In the genomic region with DNA sequence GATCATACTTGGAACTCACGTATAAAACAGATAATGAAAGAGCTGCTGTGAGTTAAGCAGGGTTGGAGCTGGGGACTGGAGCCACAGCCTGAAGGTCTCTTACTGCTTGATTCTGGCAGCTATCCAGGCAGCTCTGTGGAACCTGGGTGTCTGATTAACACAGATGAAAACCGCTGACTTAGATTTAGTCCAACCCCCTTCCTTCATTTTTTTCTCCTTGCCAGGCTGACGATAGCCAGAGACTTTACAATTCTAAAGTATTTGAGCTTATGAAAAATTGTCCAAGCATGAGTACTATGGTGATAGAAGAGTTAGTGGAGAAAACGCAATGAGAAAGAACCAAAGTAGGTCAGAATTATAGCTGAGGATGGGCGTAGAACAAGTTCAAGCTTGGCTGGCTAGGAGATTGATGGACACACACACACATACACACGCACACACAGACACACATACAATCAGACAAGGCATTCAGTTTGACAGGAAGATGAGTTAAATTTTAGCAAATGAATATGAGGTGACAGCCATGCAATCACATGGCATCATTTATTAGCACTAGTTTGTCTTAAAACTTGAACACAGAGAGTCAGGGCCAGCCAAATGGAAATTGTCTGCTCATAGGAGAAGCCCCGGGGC, we compare ENCODE assay signal across 9 cellular contexts. TPM values are rescaled to one million over a fixed set of nuclear protein-coding genes. Genes with fewer than 3 reads are reported as not detected.
DNase-seq lines count a peak whose midpoint lies in the region; ATAC-seq and TF ChIP-seq lines count a peak whose summit lies in the region.
"Had no signal": no experiment of that assay in that cellular context is flagged by ENCODE, and none has a peak within 500 bp of the region (broad histone marks: within the 10 kb centered on the region; RNA-seq: fewer than 3 reads in every experiment).

No MANE protein-coding gene starts in this region.

- H3K9me2 ChIP-seq in Karpas-422 (replicated peaks; ENCODE audit: insufficient read depth, low read length): no peaks in the 10 kb centered on the region

- no peak overlapping the region for H3K9ac ChIP-seq in Karpas-422 (ENCODE audit: low read length)

- H3K4me1 ChIP-seq in Karpas-422 (ENCODE audit: low read length) (peaks cover 12% of the 10 kb centered on the region), SJCRH30 (peaks cover 13% of the 10 kb centered on the region), foreskin keratinocyte (peaks cover 10% of the 10 kb centered on the region)

- no peaks in the 10 kb centered on the region for H3K9me3 ChIP-seq in Karpas-422 (ENCODE audit: low read length)
- no peaks in the 10 kb centered on the region for H3K9me3 ChIP-seq in SJCRH30 (replicated peaks)

- H3K4me2 ChIP-seq in Karpas-422 (ENCODE audit: low read depth, low read length, poor library complexity, severe bottlenecking): peak overlapping the region; percentile 3

- H3K79me2 ChIP-seq in Karpas-422 (ENCODE audit: low read length): no peaks in the 10 kb centered on the region

- H2AFZ ChIP-seq in Karpas-422 (ENCODE audit: low read length): peak overlapping the region; percentile 16; the same call in 1 of the 2 replicates

- peak; percentile 81 for ATAC-seq in foreskin keratinocyte
- ATAC-seq: Panc1 had no signal

- DNase-seq in Karpas-422 (peak; percentile 51), SJCRH30 (peak; percentile 93 to 98), foreskin keratinocyte (peak; percentile 72 to 89), skeletal muscle cell (ENCODE audit: low read depth) (peak; percentile 56), NOMO-1 (lab: John Stamatoyannopoulos, UW; ENCODE audit: unreplicated experiment in 2 of 2) (no peak), HuH-7 (ENCODE audit: low spot score) (no peak), A172 (ENCODE audit: low spot score) (no peak)
- DNase-seq: glutamatergic neuron had no signal

- TF ChIP-seq CTCF in foreskin keratinocyte (conservative IDR thresholded peaks at IDR 0.05): no peak

- H3K27me3 ChIP-seq in Karpas-422 (ENCODE audit: low read length) (no peaks in the 10 kb centered on the region; the same call in 1 of the 2 replicates), SJCRH30 (no peaks in the 10 kb centered on the region), foreskin keratinocyte (no peaks in the 10 kb centered on the region)

- H4K20me1 ChIP-seq in Karpas-422 (ENCODE audit: insufficient read depth, low read depth, low read length): no peaks in the 10 kb centered on the region

- no peak overlapping the region for H3K4me3 ChIP-seq in Karpas-422 (ENCODE audit: low read length)
- peak overlapping the region; percentile 50 for H3K4me3 ChIP-seq in SJCRH30
- H3K4me3 ChIP-seq in skeletal muscle cell (ENCODE audit: low read depth, low read length): no peak overlapping the region

- H3K36me3 ChIP-seq in Karpas-422 (ENCODE audit: insufficient read depth, low read length): no peaks in the 10 kb centered on the region
- no peaks in the 10 kb centered on the region for H3K36me3 ChIP-seq in SJCRH30

- no peak overlapping the region for H3K27ac ChIP-seq in Karpas-422 (ENCODE audit: low read length)
- peak overlapping the region; percentile 95 for H3K27ac ChIP-seq in SJCRH30
- no peak overlapping the region for H3K27ac ChIP-seq in foreskin keratinocyte

RNA-seq across cellular contexts. Expression of a gene that starts 13.6 kb away (rescaled TPM):
- 0.07 TPM in 1 of 2 replicates, not detected in the other for total RNA-seq in Karpas-422 (2014; rRNA removed; shearing (Covaris generic); ENCODE audit: low replicate concordance)
- total RNA-seq in SJCRH30 (2014; rRNA removed; shearing (Covaris generic)): 13.2 and 15.0 TPM in 2 replicates
- total RNA-seq in foreskin keratinocyte: 0.63 and 0.68 TPM in 2 replicates
- 0.56 and 0.74 TPM in 2 replicates for polyA plus RNA-seq in foreskin keratinocyte
- total RNA-seq in A172 (2014; rRNA removed; shearing (Covaris generic)): 2.4 and 7.0 TPM in 2 replicates

RNA-seq across cellular contexts. Expression of a gene that starts 18.1 kb away (rescaled TPM):
- 21.6 and 50.4 TPM in 2 replicates for total RNA-seq in Karpas-422 (2014; rRNA removed; shearing (Covaris generic); ENCODE audit: low replicate concordance)
- total RNA-seq in SJCRH30 (2014; rRNA removed; shearing (Covaris generic)): 178 and 204 TPM in 2 replicates
- 63.2 and 71.1 TPM in 2 replicates for total RNA-seq in foreskin keratinocyte
- 68.9 and 73.8 TPM in 2 replicates for polyA plus RNA-seq in foreskin keratinocyte
- 123 and 150 TPM in 2 replicates for total RNA-seq in A172 (2014; rRNA removed; shearing (Covaris generic))

Comparison
In these comparisons a context has a peak if more than half of its experiments do, and no peak if none do; other contexts are left out.
1. DNase-seq: peak in Karpas-422 (single experiment), SJCRH30 (2 of 2), foreskin keratinocyte (2 of 2) and skeletal muscle cell (single experiment); none in NOMO-1 (0 of 2), HuH-7 (single experiment) and A172 (single experiment).